1 cellular context compared by ENCODE assay signal in genomic region chr2:109270758-109271305, GRCh38.
TF ChIP-seq lines count a peak whose summit lies in the region.

No MANE protein-coding gene starts in this region.

TF ChIP-seq in GM23338, 12 proteins besides CTCF, POLR2A, EP300 and RAD21 (continued from another document):
- no peak for TF ChIP-seq ZNF462 (CRISPR knock-in tag; IDR thresholded peaks at IDR 0.05)
- no peak for TF ChIP-seq ZNF114 (CRISPR knock-in tag; IDR thresholded peaks at IDR 0.05)
- no peak for TF ChIP-seq NANOG (IDR thresholded peaks at IDR 0.05; ENCODE audit: borderline replicate concordance)
- no peak for TF ChIP-seq ETS1 (IDR thresholded peaks at IDR 0.05)
- TF ChIP-seq ZNF331 (CRISPR knock-in tag; IDR thresholded peaks at IDR 0.05; ENCODE audit: low read depth): no peak
